Comparison of ENCODE assay signal across 1 cellular context in the genomic region with DNA sequence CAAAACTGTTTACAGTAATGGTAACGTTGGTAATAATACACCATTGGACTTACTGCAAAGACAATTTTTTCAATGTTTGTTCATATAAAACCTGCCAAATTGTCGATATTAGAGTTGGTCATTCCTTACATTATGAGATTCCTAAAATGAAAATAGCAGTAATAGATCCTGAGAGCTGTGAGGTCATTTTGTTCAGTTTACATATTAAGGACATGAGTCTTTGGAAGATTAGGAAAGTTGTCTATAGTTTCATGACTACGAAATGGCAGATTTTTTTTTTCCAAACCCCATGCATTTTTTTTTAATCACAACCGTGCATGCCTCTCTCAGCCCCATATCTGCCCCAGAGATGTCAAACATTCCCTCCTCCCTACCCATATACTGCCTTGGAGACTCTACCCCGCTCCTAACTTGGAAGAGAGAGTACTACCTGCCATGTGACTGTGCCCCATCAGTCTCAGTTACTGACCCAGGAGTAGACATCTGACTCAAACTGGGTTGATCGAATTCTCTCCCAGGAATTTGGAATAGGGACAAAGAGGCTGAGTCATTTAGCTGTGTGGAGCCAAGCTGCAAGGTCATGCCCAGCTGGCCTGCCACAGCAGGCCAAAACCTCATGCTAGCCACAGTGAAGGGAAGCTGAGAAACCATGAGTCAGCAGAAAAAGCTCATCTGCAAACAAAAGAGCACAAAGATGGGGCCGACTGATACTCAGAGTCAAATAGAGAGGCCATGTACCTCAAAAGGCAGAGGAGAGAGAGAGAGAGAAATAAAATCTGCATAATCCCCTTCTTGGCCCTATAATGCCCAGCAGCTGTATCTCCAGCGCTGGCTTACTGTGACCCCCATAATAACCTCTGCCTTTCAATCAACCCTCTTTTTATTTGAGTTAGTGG.
A peak's percentile ranks its signal among the peaks of the same experiment; 100 is the strongest.
TF ChIP-seq lines count a peak whose summit lies in the region.

No MANE protein-coding gene starts in this region.

TF ChIP-seq in HEK293, 187 proteins besides CTCF, POLR2A, EP300 and RAD21 (continued from another document):
- TF ChIP-seq ZSCAN5A (tag by site-specific recombination; IDR thresholded peaks at IDR 0.05) = no peak
- TF ChIP-seq ZNF629 (tag by site-specific recombination; IDR thresholded peaks at IDR 0.05) = peak; percentile 25; the same call in 1 of the 2 replicates
- TF ChIP-seq ZBTB21 (tag by site-specific recombination; IDR thresholded peaks at IDR 0.05) = 0 out of 2 replicates have a peak, but pooled peaks have one; percentile 31
- no peak for TF ChIP-seq ZNF24 (tag by site-specific recombination; IDR thresholded peaks at IDR 0.05)
- TF ChIP-seq ZBTB17 (tag by site-specific recombination; IDR thresholded peaks at IDR 0.05) = no peak
- peak; percentile 77 for TF ChIP-seq ZIC2 (tag by site-specific recombination; IDR thresholded peaks at IDR 0.05)
- no peak for TF ChIP-seq ZNF239 (tag by site-specific recombination; IDR thresholded peaks at IDR 0.05)
- no peak for TF ChIP-seq ZSCAN16 (tag by site-specific recombination; IDR thresholded peaks at IDR 0.05)
- no peak for TF ChIP-seq KLF16 (tag by site-specific recombination; IDR thresholded peaks at IDR 0.05)
- TF ChIP-seq ZNF223 (tag by site-specific recombination; IDR thresholded peaks at IDR 0.05) = no peak
- no peak for TF ChIP-seq ZNF521 (tag by site-specific recombination; IDR thresholded peaks at IDR 0.05)
- no peak for TF ChIP-seq ZFP41 (tag by site-specific recombination; IDR thresholded peaks at IDR 0.05; ENCODE audit: borderline replicate concordance)
- no peak for TF ChIP-seq HOXD13 (CRISPR knock-in tag; IDR thresholded peaks at IDR 0.05; ENCODE audit: borderline replicate concordance)
- no peak for TF ChIP-seq KLF9 (tag by site-specific recombination; IDR thresholded peaks at IDR 0.05; ENCODE audit: low read depth)
- no peak for TF ChIP-seq ZNF426 (tag by site-specific recombination; IDR thresholded peaks at IDR 0.05)
- no peak for TF ChIP-seq ZBTB20 (tag by site-specific recombination; IDR thresholded peaks at IDR 0.05)
- TF ChIP-seq, protein P1, sequence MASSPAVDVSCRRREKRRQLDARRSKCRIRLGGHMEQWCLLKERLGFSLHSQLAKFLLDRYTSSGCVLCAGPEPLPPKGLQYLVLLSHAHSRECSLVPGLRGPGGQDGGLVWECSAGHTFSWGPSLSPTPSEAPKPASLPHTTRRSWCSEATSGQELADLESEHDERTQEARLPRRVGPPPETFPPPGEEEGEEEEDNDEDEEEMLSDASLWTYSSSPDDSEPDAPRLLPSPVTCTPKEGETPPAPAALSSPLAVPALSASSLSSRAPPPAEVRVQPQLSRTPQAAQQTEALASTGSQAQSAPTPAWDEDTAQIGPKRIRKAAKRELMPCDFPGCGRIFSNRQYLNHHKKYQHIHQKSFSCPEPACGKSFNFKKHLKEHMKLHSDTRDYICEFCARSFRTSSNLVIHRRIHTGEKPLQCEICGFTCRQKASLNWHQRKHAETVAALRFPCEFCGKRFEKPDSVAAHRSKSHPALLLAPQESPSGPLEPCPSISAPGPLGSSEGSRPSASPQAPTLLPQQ (tag by site-specific recombination; IDR thresholded peaks at IDR 0.05) = no peak
- TF ChIP-seq ZNF121 (tag by site-specific recombination; IDR thresholded peaks at IDR 0.05) = no peak
- TF ChIP-seq SETDB1 (IDR thresholded peaks at IDR 0.05; ENCODE audit: insufficient read length, low read length) = no peak
- no peak for TF ChIP-seq ZNF350 (tag by site-specific recombination; IDR thresholded peaks at IDR 0.05)
- TF ChIP-seq KLF8 (tag by site-specific recombination; IDR thresholded peaks at IDR 0.05) = no peak
- no peak for TF ChIP-seq AEBP2 (tag by site-specific recombination; IDR thresholded peaks at IDR 0.05; ENCODE audit: borderline replicate concordance)
- no peak for TF ChIP-seq SCRT1 (tag by site-specific recombination; IDR thresholded peaks at IDR 0.05; ENCODE audit: borderline replicate concordance)
- no peak for TF ChIP-seq ZNF529 (tag by site-specific recombination; IDR thresholded peaks at IDR 0.05; ENCODE audit: insufficient replicate concordance)
- TF ChIP-seq, protein P2, sequence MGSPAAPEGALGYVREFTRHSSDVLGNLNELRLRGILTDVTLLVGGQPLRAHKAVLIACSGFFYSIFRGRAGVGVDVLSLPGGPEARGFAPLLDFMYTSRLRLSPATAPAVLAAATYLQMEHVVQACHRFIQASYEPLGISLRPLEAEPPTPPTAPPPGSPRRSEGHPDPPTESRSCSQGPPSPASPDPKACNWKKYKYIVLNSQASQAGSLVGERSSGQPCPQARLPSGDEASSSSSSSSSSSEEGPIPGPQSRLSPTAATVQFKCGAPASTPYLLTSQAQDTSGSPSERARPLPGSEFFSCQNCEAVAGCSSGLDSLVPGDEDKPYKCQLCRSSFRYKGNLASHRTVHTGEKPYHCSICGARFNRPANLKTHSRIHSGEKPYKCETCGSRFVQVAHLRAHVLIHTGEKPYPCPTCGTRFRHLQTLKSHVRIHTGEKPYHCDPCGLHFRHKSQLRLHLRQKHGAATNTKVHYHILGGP (tag by site-specific recombination; IDR thresholded peaks at IDR 0.05) = no peak
- TF ChIP-seq ZNF610 (tag by site-specific recombination; IDR thresholded peaks at IDR 0.05; ENCODE audit: borderline replicate concordance) = no peak
- peak; percentile 34; the same call in 1 of the 2 replicates for TF ChIP-seq ZFP37 (tag by site-specific recombination; IDR thresholded peaks at IDR 0.05)
- peak; percentile 33; the same call in 1 of the 2 replicates for TF ChIP-seq ZNF600 (tag by site-specific recombination; IDR thresholded peaks at IDR 0.05)
- no peak for TF ChIP-seq YY1 (tag by site-specific recombination; IDR thresholded peaks at IDR 0.05)
- 0 out of 2 replicates have a peak, but pooled peaks have one; percentile 57 for TF ChIP-seq ZNF660 (tag by site-specific recombination; IDR thresholded peaks at IDR 0.05)
- no peak for TF ChIP-seq ZNF366 (tag by site-specific recombination; conservative IDR thresholded peaks at IDR 0.05)
- TF ChIP-seq ZNF155 (tag by site-specific recombination; IDR thresholded peaks at IDR 0.05) = no peak
- TF ChIP-seq PRDM10 (tag by site-specific recombination; IDR thresholded peaks at IDR 0.05) = no peak
- TF ChIP-seq ZNF677 (tag by site-specific recombination; IDR thresholded peaks at IDR 0.05) = no peak
- TF ChIP-seq, protein P3, sequence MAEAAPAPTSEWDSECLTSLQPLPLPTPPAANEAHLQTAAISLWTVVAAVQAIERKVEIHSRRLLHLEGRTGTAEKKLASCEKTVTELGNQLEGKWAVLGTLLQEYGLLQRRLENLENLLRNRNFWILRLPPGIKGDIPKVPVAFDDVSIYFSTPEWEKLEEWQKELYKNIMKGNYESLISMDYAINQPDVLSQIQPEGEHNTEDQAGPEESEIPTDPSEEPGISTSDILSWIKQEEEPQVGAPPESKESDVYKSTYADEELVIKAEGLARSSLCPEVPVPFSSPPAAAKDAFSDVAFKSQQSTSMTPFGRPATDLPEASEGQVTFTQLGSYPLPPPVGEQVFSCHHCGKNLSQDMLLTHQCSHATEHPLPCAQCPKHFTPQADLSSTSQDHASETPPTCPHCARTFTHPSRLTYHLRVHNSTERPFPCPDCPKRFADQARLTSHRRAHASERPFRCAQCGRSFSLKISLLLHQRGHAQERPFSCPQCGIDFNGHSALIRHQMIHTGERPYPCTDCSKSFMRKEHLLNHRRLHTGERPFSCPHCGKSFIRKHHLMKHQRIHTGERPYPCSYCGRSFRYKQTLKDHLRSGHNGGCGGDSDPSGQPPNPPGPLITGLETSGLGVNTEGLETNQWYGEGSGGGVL (tag by site-specific recombination; IDR thresholded peaks at IDR 0.05) = no peak
- TF ChIP-seq PRDM4 (tag by site-specific recombination; IDR thresholded peaks at IDR 0.05) = no peak
- no peak for TF ChIP-seq ZNF830 (tag by site-specific recombination; IDR thresholded peaks at IDR 0.05; ENCODE audit: low read depth)
TF ChIP-seq in HEK293: peak in this region for 7.
